Comparison of ENCODE assay signal across 1 cellular context in the genomic region with DNA sequence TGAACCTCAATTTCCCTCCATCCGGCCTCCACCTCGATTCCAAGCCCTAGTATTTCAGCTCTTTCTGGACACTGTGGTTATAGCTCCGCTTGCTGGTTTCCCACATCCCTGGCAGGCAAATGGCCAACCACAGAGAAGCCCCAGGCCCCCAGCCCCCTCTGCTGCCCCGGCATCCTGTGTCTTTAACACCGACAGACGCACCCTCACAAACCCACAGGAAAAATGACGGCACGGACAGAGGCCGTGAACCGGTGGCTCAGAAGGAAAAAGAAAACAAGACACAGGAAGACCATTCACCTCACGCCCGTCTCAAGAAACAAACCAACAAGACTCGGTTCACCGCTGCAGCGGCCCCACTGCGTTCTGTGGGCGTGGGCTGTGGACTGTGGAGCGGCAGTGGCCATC.
A peak's percentile ranks its signal among the peaks of the same experiment; 100 is the strongest.
TF ChIP-seq lines count a peak whose summit lies in the region.

No MANE protein-coding gene starts in this region.

TF ChIP-seq in HepG2, 621 proteins besides CTCF, POLR2A, EP300 and RAD21:
- TF ChIP-seq STAG1 (CRISPR knock-in tag; IDR thresholded peaks at IDR 0.05) (peak; percentile 14; the same call in 1 of the 2 replicates), ZNF367 (CRISPR knock-in tag; IDR thresholded peaks at IDR 0.05; ENCODE audit: borderline replicate concordance) (no peak), SMAD1 (CRISPR knock-in tag; IDR thresholded peaks at IDR 0.05; ENCODE audit: borderline replicate concordance, low read depth) (no peak)
